ENCODE assay signal across 16 cellular contexts in the genomic region with DNA sequence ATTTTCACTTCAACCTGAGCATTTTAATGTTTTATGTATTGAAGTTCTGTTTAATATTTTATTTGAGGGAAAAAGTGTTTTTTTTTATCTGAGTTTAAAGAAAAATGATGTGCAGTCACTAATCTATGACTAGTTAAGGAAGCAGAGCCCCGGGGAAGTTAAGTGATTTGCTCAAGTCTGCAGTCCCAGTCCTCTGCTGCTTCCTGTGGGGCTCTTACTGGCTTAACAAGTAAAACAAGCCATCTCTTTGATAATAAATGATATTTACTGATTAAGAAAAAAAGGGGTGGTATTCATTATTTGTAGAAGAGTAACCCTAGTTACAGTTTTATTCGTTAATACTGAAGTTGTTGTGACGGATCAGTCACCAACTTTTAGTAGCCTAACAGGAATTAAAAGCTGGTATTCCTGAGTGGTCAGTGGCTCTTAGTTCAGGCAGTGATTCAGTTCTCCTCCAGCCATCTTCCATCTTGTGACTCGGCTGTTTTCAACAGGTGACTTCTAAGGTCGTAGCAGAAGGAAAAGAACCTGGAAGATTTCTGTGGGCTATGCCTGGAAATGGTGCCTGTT. TPM values are rescaled to one million over a fixed set of nuclear protein-coding genes. Genes with fewer than 3 reads are reported as not detected.
DNase-seq lines count a peak whose midpoint lies in the region.
"Had no signal": no experiment of that assay in that cellular context is flagged by ENCODE, and none has a peak within 500 bp of the region (broad histone marks: within the 10 kb centered on the region; RNA-seq: fewer than 3 reads in every experiment).

No MANE protein-coding gene starts in this region.

- H3K27me3 ChIP-seq in esophagus (ENCODE audit: control insufficient read depth in 1 of 2, insufficient read depth in 2 of 2, low read length in 2 of 2): no peaks in the 10 kb centered on the region
- H3K27me3 ChIP-seq: brain microvascular endothelial cell, Peyer's patch had no signal

- H3K36me3 Mint-ChIP-seq in activated CD4-positive, alpha-beta memory T cell treated with anti-CD3 and anti-CD28 coated beads for 36 hours: peaks cover 55% of the 10 kb centered on the region

- H3K4me3 ChIP-seq in esophagus (ENCODE audit: low read depth in 1 of 2, low read length in 2 of 2): no peak overlapping the region
- H3K4me3 ChIP-seq: Peyer's patch, skin epidermis had no signal

- H3K4me1 Mint-ChIP-seq in activated CD4-positive, alpha-beta memory T cell treated with anti-CD3 and anti-CD28 coated beads for 36 hours (ENCODE audit: low read depth): peaks cover 91% of the 10 kb centered on the region

- 65 to 68% methylated on average over 5 of the region's 5 CpGs for WGBS in esophagus, 2 donors

- intact Hi-C loops in activated CD4-positive, alpha-beta memory T cell treated with anti-CD3 and anti-CD28 coated beads for 36 hours (cut with micrococcal nuclease): no loop called here

- peak overlapping the region; percentile 96 for H3K27ac Mint-ChIP-seq in activated CD4-positive, alpha-beta memory T cell treated with anti-CD3 and anti-CD28 coated beads for 36 hours

- peak; percentile 29 for DNase-seq in stimulated activated CD4-positive, alpha-beta T cell treated with anti-CD3 and anti-CD28 coated beads, Interleukin-4, amount 100 ng/mL, for 24 hours
- DNase-seq in stimulated activated CD4-positive, alpha-beta T cell treated with anti-CD3 and anti-CD28 coated beads, Interleukin-2, amount 100 ng/mL, for 24 hours: no peak
- peak; percentile 56 for DNase-seq in activated CD4-positive, alpha-beta memory T cell treated with anti-CD3 and anti-CD28 coated beads for 36 hours
- DNase-seq in superior temporal gyrus (ENCODE audit: extremely low spot score): no peak
- no peak for DNase-seq in substantia nigra (lab: John Stamatoyannopoulos, UW)
- no peak for DNase-seq in SIG-M5 (lab: John Stamatoyannopoulos, UW)
- DNase-seq: brain microvascular endothelial cell, hypothalamus, KBM-7, NCI-H1105, NCI-H774 had no signal

- POLR2A ChIA-PET in activated CD4-positive, alpha-beta memory T cell treated with anti-CD3 and anti-CD28 coated beads for 36 hours (lab: Charles Lee): interaction anchor here (1.3 to 11.0 kb wide), 5 partner anchors 10 to 109 kb away, joined by 3 to 209 read pairs (median 7); a partner anchor contains a TSS

- peaks cover 0 to 3% of the 10 kb centered on the region in 2 donors for H3K36me3 ChIP-seq in esophagus (ENCODE audit: control insufficient read depth in 2 of 2, insufficient read depth in 2 of 2, low read length in 1 of 2)
- H3K36me3 ChIP-seq: brain microvascular endothelial cell, Peyer's patch had no signal

- CTCF ChIA-PET in activated CD4-positive, alpha-beta memory T cell treated with anti-CD3 and anti-CD28 coated beads for 36 hours (lab: Charles Lee): interaction anchor here (1.3 to 1.5 kb wide), 2 partner anchors 21 to 76 kb away, joined by 3 to 6 read pairs; no protein-coding TSS in a partner anchor

- H3K9me3 Mint-ChIP-seq in activated CD4-positive, alpha-beta memory T cell treated with anti-CD3 and anti-CD28 coated beads for 36 hours: no peaks in the 10 kb centered on the region

- peak overlapping the region; percentile 57 to 73 for H3K27ac ChIP-seq in esophagus (ENCODE audit: low read depth in 2 of 2, low read length in 1 of 2)
- no peak overlapping the region for H3K27ac ChIP-seq in substantia nigra (ENCODE audit: low read depth, low read length, poor library complexity, severe bottlenecking)
- H3K27ac ChIP-seq: brain microvascular endothelial cell, HL-60, parathyroid adenoma had no signal

- H3K4me3 Mint-ChIP-seq in activated CD4-positive, alpha-beta memory T cell treated with anti-CD3 and anti-CD28 coated beads for 36 hours: peak overlapping the region; percentile 33

- peaks cover 2% of the 10 kb centered on the region for H3K27me3 Mint-ChIP-seq in activated CD4-positive, alpha-beta memory T cell treated with anti-CD3 and anti-CD28 coated beads for 36 hours

- H3K9me3 ChIP-seq in esophagus (ENCODE audit: control insufficient read depth in 2 of 2, insufficient read depth in 1 of 2, low read depth in 1 of 2, low read length in 1 of 2): no peaks in the 10 kb centered on the region
- H3K9me3 ChIP-seq: Peyer's patch had no signal

- no peaks in the 10 kb centered on the region for H3K4me1 ChIP-seq in esophagus (ENCODE audit: control insufficient read depth in 2 of 2, insufficient read depth in 2 of 2, low read length in 1 of 2)
- H3K4me1 ChIP-seq: parathyroid adenoma, Peyer's patch had no signal

RNA-seq across cellular contexts. Expression of a gene that starts 21.7 kb away (rescaled TPM):
- total RNA-seq in activated CD4-positive, alpha-beta memory T cell treated with anti-CD3 and anti-CD28 coated beads for 36 hours: 100 to 1,000 TPM; 143 to 155 TPM
- 10 to 100 TPM; 34.5 to 54.7 TPM for polyA plus RNA-seq in esophagus

Comparison
In these comparisons a context has a peak if more than half of its experiments do, and no peak if none do; other contexts are left out.
1. DNase-seq: peak in stimulated activated CD4-positive, alpha-beta T cell treated with anti-CD3 and anti-CD28 coated beads, Interleukin-4, amount 100 ng/mL, for 24 hours (single experiment) and activated CD4-positive, alpha-beta memory T cell treated with anti-CD3 and anti-CD28 coated beads for 36 hours (single experiment); none in stimulated activated CD4-positive, alpha-beta T cell treated with anti-CD3 and anti-CD28 coated beads, Interleukin-2, amount 100 ng/mL, for 24 hours (0 of 2), superior temporal gyrus (single experiment), substantia nigra (0 of 49) and SIG-M5 (single experiment).